16 cellular contexts compared by ENCODE assay signal in genomic region chr5:115402092-115402491, GRCh38.
DNase-seq lines count a peak whose midpoint lies in the region; ATAC-seq, FAIRE-seq and TF ChIP-seq lines count a peak whose summit lies in the region.
"Had no signal": no experiment of that assay in that cellular context is flagged by ENCODE, and none has a peak within 500 bp of the region (broad histone marks: within the 10 kb centered on the region; RNA-seq: fewer than 3 reads in every experiment).

No MANE protein-coding gene starts in this region.

- no peak for FAIRE-seq in frontal cortex (lab: Jason Lieb, UNC)
- FAIRE-seq: A549, D721Med, G401.6, GM12892, GM19239 had no signal

- H4K8ac ChIP-seq in IMR-90 (ENCODE audit: low read depth in 2 of 2, low read length in 2 of 2) (peak overlapping the region; percentile 23 to 55; a peak in 2 of 4 replicates), mesenchymal stem cell (ENCODE audit: low read length) (peak overlapping the region; percentile 30)

- 47% methylated on average over 3 of the region's 4 CpGs; no CpG with 5 or more reads in 1 of the 2 experiments for WGBS in IMR-90 (ENCODE audit: extremely low coverage in 2 of 2, insufficient read length in 1 of 2), 2 experiments
- WGBS in mesenchymal stem cell = 69% methylated on average over 4 of the region's 4 CpGs

- peak overlapping the region; percentile 73 for H3K4ac ChIP-seq in IMR-90 (ENCODE audit: low read depth, low read length)
- H3K4ac ChIP-seq in mesenchymal stem cell (ENCODE audit: low read depth in 1 of 2, low read length in 2 of 2) = no peak overlapping the region

- no peak overlapping the region for H2BK12ac ChIP-seq in mesenchymal stem cell (ENCODE audit: low read length in 2 of 2)

- peak overlapping the region; percentile 87 for H3K18ac ChIP-seq in IMR-90 (ENCODE audit: low read depth, low read length)
- no peak overlapping the region for H3K18ac ChIP-seq in mesenchymal stem cell (ENCODE audit: low read depth in 1 of 2, low read length in 2 of 2)

- peak overlapping the region; percentile 81 for H2AK9ac ChIP-seq in IMR-90 (replicated peaks; ENCODE audit: low read depth, low read length, poor library complexity)

- peaks cover 6% of the 10 kb centered on the region for H3K9me1 ChIP-seq in IMR-90 (ENCODE audit: insufficient read depth, low read length)

- no peaks in the 10 kb centered on the region for H3K27me3 ChIP-seq in IMR-90 (ENCODE audit: control insufficient read depth, insufficient read depth, low read length)
- H3K27me3 ChIP-seq in mesenchymal stem cell (ENCODE audit: control insufficient read depth in 1 of 2, insufficient read depth in 1 of 2, low read length in 2 of 2) = no peaks in the 10 kb centered on the region
- no peaks in the 10 kb centered on the region for H3K27me3 ChIP-seq in subcutaneous abdominal adipose tissue (ENCODE audit: control insufficient read depth in 5 of 5, insufficient read depth in 4 of 5, low read length in 5 of 5)
- no peaks in the 10 kb centered on the region for H3K27me3 ChIP-seq in lower lobe of right lung (ENCODE audit: low read depth)

- in situ Hi-C loops in IMR-90 (cut with MboI; ENCODE audit: low sequenced_read_pairs) = no loop called here

- H2BK15ac ChIP-seq in IMR-90 (ENCODE audit: low read depth, low read length) (peak overlapping the region; percentile 91; the same call in 2 of the 3 replicates), mesenchymal stem cell (ENCODE audit: low read depth, poor library complexity, severe bottlenecking) (no peak overlapping the region)

- H2AK5ac ChIP-seq in IMR-90 (ENCODE audit: low read depth, low read length) (peak overlapping the region; percentile 96), mesenchymal stem cell (ENCODE audit: low read length, severe bottlenecking) (no peak overlapping the region)

- H2BK5ac ChIP-seq in IMR-90 (ENCODE audit: low read depth, low read length, poor library complexity, severe bottlenecking) (peak overlapping the region; percentile 62), mesenchymal stem cell (ENCODE audit: low read depth, low read length, poor library complexity, severe bottlenecking) (no peak overlapping the region)

- TF ChIP-seq POLR2A in IMR-90 (IDR thresholded peaks at IDR 0.05; ENCODE audit: low read depth, low read length) = no peak

- H3K14ac ChIP-seq in IMR-90 (replicated peaks; ENCODE audit: low read depth, low read length) (peak overlapping the region; percentile 92), mesenchymal stem cell (ENCODE audit: low read length in 2 of 2) (no peak overlapping the region)

- no TSS peak for BruUV-seq in IMR-90 (replicated peaks; lab: Mats Ljungman, UMichigan)

- intact Hi-C loops in IMR-90 (cut with micrococcal nuclease) (no loop called here), lower lobe of right lung (cut with DNase I) (no loop called here)

- ATAC-seq in IMR-90 (ENCODE audit: low read depth) = no peak
- ATAC-seq in lower lobe of right lung = no peak
- ATAC-seq: A549; CD8-positive, alpha-beta T cell had no signal

- no peaks in the 10 kb centered on the region for H4K20me1 ChIP-seq in IMR-90 (ENCODE audit: insufficient read depth, low read length)

- H3K79me1 ChIP-seq in IMR-90 (ENCODE audit: low read depth in 1 of 2, low read length in 2 of 2) = 0 out of 4 replicates have a peak, but pooled peaks cover 0 to 5% of the 10 kb centered on the region in 2 experiments
- no peaks in the 10 kb centered on the region for H3K79me1 ChIP-seq in mesenchymal stem cell (replicated peaks; ENCODE audit: low read length, poor library complexity, severe bottlenecking)

- H2AFZ ChIP-seq in IMR-90 (replicated peaks; ENCODE audit: low read length, poor library complexity) = peak overlapping the region; percentile 80
- no peak overlapping the region for H2AFZ ChIP-seq in mesenchymal stem cell (ENCODE audit: low read depth, low read length)

- H3K23ac ChIP-seq in IMR-90 (ENCODE audit: low read depth, low read length) (peak overlapping the region; percentile 28; the same call in 1 of the 2 replicates), mesenchymal stem cell (ENCODE audit: low read length in 2 of 2) (no peak overlapping the region)

- dilution Hi-C loops in IMR-90 (cut with HindIII; ENCODE audit: low sequenced_read_pairs, unreplicated experiment) = no loop called here

- H3K27ac ChIP-seq in IMR-90 (ENCODE audit: insufficient read depth, low read length) (peak overlapping the region; percentile 55; the same call in 1 of the 2 replicates), mesenchymal stem cell (ENCODE audit: low read length, poor library complexity, severe bottlenecking) (no peak overlapping the region), subcutaneous abdominal adipose tissue (ENCODE audit: low read depth, low read length) (peak overlapping the region; percentile 13), lower lobe of right lung (no peak overlapping the region)
- H3K27ac ChIP-seq: A549 had no signal

- H3K4me1 ChIP-seq in IMR-90 (ENCODE audit: control insufficient read depth, insufficient read depth, low read length) = peaks cover 6% of the 10 kb centered on the region
- no peaks in the 10 kb centered on the region for H3K4me1 ChIP-seq in mesenchymal stem cell (ENCODE audit: control insufficient read depth, insufficient read depth, low read depth, low read length)
- peaks cover 4 to 21% (median 8%) of the 10 kb centered on the region in 5 donors for H3K4me1 ChIP-seq in subcutaneous abdominal adipose tissue (ENCODE audit: control insufficient read depth in 5 of 5, insufficient read depth in 5 of 5, low read length in 5 of 5)
- H3K4me1 ChIP-seq in lower lobe of right lung = no peaks in the 10 kb centered on the region

- H2BK120ac ChIP-seq in IMR-90 (ENCODE audit: low read depth, low read length) (peak overlapping the region; percentile 66), mesenchymal stem cell (ENCODE audit: low read depth, low read length) (no peak overlapping the region)

- peak overlapping the region; percentile 82 for H4K5ac ChIP-seq in IMR-90 (ENCODE audit: low read depth, low read length)

- H3K4me3 ChIP-seq in IMR-90 (ENCODE audit: insufficient read depth, low read depth, low read length) (no peak overlapping the region), mesenchymal stem cell (ENCODE audit: insufficient read depth in 1 of 2, low read depth in 1 of 2, low read length in 2 of 2) (no peak overlapping the region), subcutaneous abdominal adipose tissue (ENCODE audit: low read depth in 1 of 5, low read length in 5 of 5) (no peak overlapping the region), lower lobe of right lung (no peak overlapping the region)
- H3K4me3 ChIP-seq: A549 had no signal

- TF ChIP-seq RAD21 in IMR-90 (IDR thresholded peaks at IDR 0.05; ENCODE audit: low read length) = no peak

- TF ChIP-seq CTCF in IMR-90 (conservative IDR thresholded peaks at IDR 0.05; ENCODE audit: low read depth, low read length) = no peak
- TF ChIP-seq CTCF in GM10248 (IDR thresholded peaks at IDR 0.05; ENCODE audit: control extremely low read depth, extremely low read depth, low read depth, missing control alignments) = no peak
- TF ChIP-seq CTCF in lower lobe of right lung (IDR thresholded peaks at IDR 0.05) = no peak

- H3K9ac ChIP-seq in IMR-90 (ENCODE audit: low read depth, low read length) (no peak overlapping the region), mesenchymal stem cell (ENCODE audit: low read length) (no peak overlapping the region), subcutaneous abdominal adipose tissue (ENCODE audit: low read length in 5 of 5) (no peak overlapping the region)

- no peaks in the 10 kb centered on the region for H3K36me3 ChIP-seq in IMR-90 (ENCODE audit: control insufficient read depth, insufficient read depth, low read length)
- no peaks in the 10 kb centered on the region for H3K36me3 ChIP-seq in mesenchymal stem cell (ENCODE audit: control insufficient read depth in 1 of 2, insufficient read depth in 2 of 2, low read depth in 1 of 2, low read length in 2 of 2)
- no peaks in the 10 kb centered on the region for H3K36me3 ChIP-seq in subcutaneous abdominal adipose tissue (ENCODE audit: control insufficient read depth in 5 of 5, insufficient read depth in 5 of 5, low read length in 5 of 5)
- no peaks in the 10 kb centered on the region for H3K36me3 ChIP-seq in lower lobe of right lung

- CTCF ChIA-PET in IMR-90 (lab: Yijun Ruan, JAX) = no interaction called here
- CTCF ChIA-PET in GM10248 (lab: Yijun Ruan, JAX) = interaction anchor here (1.0 to 1.5 kb wide), 6 partner anchors 10 to 93 kb away, joined by 3 to 4 read pairs (median 3); no protein-coding TSS in a partner anchor

- DNase-seq in IMR-90 (no peak), mesenchymal stem cell (no peak), frontal cortex (ENCODE audit: low spot score in 2 of 2) (no peak), GM10248 (ENCODE audit: extremely low spot score) (no peak), lower lobe of right lung (no peak)
- DNase-seq: CD8-positive, alpha-beta T cell; COR-L47; DMS153; DMS79 treated with DMSO at 0.1 percent for 48 hours; H7 had no signal

- H3K9me3 ChIP-seq in IMR-90 (ENCODE audit: control insufficient read depth, insufficient read depth, low read length) = no peaks in the 10 kb centered on the region
- H3K9me3 ChIP-seq in mesenchymal stem cell (ENCODE audit: control insufficient read depth, low read length) = no peaks in the 10 kb centered on the region
- no peaks in the 10 kb centered on the region for H3K9me3 ChIP-seq in subcutaneous abdominal adipose tissue (ENCODE audit: control insufficient read depth in 5 of 5, low read length in 5 of 5)
- no peaks in the 10 kb centered on the region for H3K9me3 ChIP-seq in lower lobe of right lung
- H3K9me3 ChIP-seq: A549 had no signal

- peak overlapping the region; percentile 95 for H2BK20ac ChIP-seq in IMR-90 (ENCODE audit: low read depth, low read length)

- H4K91ac ChIP-seq in IMR-90 (ENCODE audit: insufficient read depth, low read depth, low read length) = peak overlapping the region; percentile 72
- H4K91ac ChIP-seq in mesenchymal stem cell (ENCODE audit: low read length) = no peak overlapping the region

- H3K4me2 ChIP-seq in IMR-90 (ENCODE audit: low read depth, low read length) (no peak overlapping the region), mesenchymal stem cell (ENCODE audit: low read length, poor library complexity, severe bottlenecking) (no peak overlapping the region)
- H3K4me2 ChIP-seq: A549 had no signal

- H3K56ac ChIP-seq in IMR-90 (ENCODE audit: extremely low read depth, insufficient read depth, low read length) = no peak overlapping the region

- POLR2A ChIA-PET in IMR-90 (lab: Charles Lee; ENCODE audit: unreplicated experiment) (no interaction called here), GM10248 (lab: Yijun Ruan, JAX) (no interaction called here)

TF ChIP-seq in IMR-90, 13 proteins besides CTCF, POLR2A, EP300 and RAD21:
- no peak for TF ChIP-seq CEBPB (IDR thresholded peaks at IDR 0.05; ENCODE audit: low read depth, low read length)

Comparison
In these comparisons a context has a peak if more than half of its experiments do, and no peak if none do; other contexts are left out.
1. H3K27ac ChIP-seq: peak in IMR-90 (single experiment) and subcutaneous abdominal adipose tissue (single experiment); none in mesenchymal stem cell (single experiment) and lower lobe of right lung (single experiment).